1 cellular context compared by ENCODE assay signal in genomic region chr14:87994974-87995373, GRCh38.
TF ChIP-seq lines count a peak whose summit lies in the region.

No MANE protein-coding gene starts in this region.

TF ChIP-seq in GM12878, 131 proteins besides CTCF, POLR2A, EP300 and RAD21 (continued from another document and continues in another):
- TF ChIP-seq PKNOX1 (IDR thresholded peaks at IDR 0.05): peak; percentile 6; the same call in 1 of the 2 replicates
- TF ChIP-seq BACH1 (IDR thresholded peaks at IDR 0.05; ENCODE audit: borderline replicate concordance): no peak; the same call in 1 of the 2 replicates
- peak; percentile 73 for TF ChIP-seq SMAD1 (IDR thresholded peaks at IDR 0.05; ENCODE audit: low read depth, partially characterized antibody)
- no peak for TF ChIP-seq PAX8 (IDR thresholded peaks at IDR 0.05)
- TF ChIP-seq, protein P1, sequence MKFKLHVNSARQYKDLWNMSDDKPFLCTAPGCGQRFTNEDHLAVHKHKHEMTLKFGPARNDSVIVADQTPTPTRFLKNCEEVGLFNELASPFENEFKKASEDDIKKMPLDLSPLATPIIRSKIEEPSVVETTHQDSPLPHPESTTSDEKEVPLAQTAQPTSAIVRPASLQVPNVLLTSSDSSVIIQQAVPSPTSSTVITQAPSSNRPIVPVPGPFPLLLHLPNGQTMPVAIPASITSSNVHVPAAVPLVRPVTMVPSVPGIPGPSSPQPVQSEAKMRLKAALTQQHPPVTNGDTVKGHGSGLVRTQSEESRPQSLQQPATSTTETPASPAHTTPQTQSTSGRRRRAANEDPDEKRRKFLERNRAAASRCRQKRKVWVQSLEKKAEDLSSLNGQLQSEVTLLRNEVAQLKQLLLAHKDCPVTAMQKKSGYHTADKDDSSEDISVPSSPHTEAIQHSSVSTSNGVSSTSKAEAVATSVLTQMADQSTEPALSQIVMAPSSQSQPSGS (IDR thresholded peaks at IDR 0.05; ENCODE audit: low read length): peak; percentile 95
- peak; percentile 58 to 87; a peak in 3 of 4 replicates for TF ChIP-seq IKZF2 (IDR thresholded peaks at IDR 0.05)
- TF ChIP-seq JUNB (IDR thresholded peaks at IDR 0.05): peak; percentile 85
- TF ChIP-seq MEF2B (IDR thresholded peaks at IDR 0.05; ENCODE audit: partially characterized antibody, poor library complexity, severe bottlenecking): no peak
- TF ChIP-seq NR2C1 (IDR thresholded peaks at IDR 0.05): peak; percentile 18; the same call in 1 of the 2 replicates
- TF ChIP-seq, protein P2, sequence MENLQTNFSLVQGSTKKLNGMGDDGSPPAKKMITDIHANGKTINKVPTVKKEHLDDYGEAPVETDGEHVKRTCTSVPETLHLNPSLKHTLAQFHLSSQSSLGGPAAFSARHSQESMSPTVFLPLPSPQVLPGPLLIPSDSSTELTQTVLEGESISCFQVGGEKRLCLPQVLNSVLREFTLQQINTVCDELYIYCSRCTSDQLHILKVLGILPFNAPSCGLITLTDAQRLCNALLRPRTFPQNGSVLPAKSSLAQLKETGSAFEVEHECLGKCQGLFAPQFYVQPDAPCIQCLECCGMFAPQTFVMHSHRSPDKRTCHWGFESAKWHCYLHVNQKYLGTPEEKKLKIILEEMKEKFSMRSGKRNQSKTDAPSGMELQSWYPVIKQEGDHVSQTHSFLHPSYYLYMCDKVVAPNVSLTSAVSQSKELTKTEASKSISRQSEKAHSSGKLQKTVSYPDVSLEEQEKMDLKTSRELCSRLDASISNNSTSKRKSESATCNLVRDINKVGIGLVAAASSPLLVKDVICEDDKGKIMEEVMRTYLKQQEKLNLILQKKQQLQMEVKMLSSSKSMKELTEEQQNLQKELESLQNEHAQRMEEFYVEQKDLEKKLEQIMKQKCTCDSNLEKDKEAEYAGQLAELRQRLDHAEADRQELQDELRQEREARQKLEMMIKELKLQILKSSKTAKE (IDR thresholded peaks at IDR 0.05; ENCODE audit: low read depth, poor library complexity, severe bottlenecking): peak; percentile 63
- peak; percentile 89 for TF ChIP-seq MTA2 (IDR thresholded peaks at IDR 0.05; ENCODE audit: low read depth)
- TF ChIP-seq RUNX3 (IDR thresholded peaks at IDR 0.05; ENCODE audit: low read length): peak; percentile 91
- TF ChIP-seq, protein P3, sequence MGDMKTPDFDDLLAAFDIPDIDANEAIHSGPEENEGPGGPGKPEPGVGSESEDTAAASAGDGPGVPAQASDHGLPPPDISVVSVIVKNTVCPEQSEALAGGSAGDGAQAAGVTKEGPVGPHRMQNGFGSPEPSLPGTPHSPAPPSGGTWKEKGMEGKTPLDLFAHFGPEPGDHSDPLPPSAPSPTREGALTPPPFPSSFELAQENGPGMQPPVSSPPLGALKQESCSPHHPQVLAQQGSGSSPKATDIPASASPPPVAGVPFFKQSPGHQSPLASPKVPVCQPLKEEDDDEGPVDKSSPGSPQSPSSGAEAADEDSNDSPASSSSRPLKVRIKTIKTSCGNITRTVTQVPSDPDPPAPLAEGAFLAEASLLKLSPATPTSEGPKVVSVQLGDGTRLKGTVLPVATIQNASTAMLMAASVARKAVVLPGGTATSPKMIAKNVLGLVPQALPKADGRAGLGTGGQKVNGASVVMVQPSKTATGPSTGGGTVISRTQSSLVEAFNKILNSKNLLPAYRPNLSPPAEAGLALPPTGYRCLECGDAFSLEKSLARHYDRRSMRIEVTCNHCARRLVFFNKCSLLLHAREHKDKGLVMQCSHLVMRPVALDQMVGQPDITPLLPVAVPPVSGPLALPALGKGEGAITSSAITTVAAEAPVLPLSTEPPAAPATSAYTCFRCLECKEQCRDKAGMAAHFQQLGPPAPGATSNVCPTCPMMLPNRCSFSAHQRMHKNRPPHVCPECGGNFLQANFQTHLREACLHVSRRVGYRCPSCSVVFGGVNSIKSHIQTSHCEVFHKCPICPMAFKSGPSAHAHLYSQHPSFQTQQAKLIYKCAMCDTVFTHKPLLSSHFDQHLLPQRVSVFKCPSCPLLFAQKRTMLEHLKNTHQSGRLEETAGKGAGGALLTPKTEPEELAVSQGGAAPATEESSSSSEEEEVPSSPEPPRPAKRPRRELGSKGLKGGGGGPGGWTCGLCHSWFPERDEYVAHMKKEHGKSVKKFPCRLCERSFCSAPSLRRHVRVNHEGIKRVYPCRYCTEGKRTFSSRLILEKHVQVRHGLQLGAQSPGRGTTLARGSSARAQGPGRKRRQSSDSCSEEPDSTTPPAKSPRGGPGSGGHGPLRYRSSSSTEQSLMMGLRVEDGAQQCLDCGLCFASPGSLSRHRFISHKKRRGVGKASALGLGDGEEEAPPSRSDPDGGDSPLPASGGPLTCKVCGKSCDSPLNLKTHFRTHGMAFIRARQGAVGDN (IDR thresholded peaks at IDR 0.05): peak; percentile 86
- no peak for TF ChIP-seq TARDBP (IDR thresholded peaks at IDR 0.05; ENCODE audit: borderline replicate concordance)
- 0 out of 2 replicates have a peak, but pooled peaks have one; percentile 47 for TF ChIP-seq ZSCAN29 (IDR thresholded peaks at IDR 0.05)
- TF ChIP-seq IRF4 (IDR thresholded peaks at IDR 0.05; ENCODE audit: low read depth, low read length): peak; percentile 73
- peak; percentile 18 for TF ChIP-seq SP1 (IDR thresholded peaks at IDR 0.05; ENCODE audit: low read depth, low read length)
- no peak for TF ChIP-seq KAT2A (conservative IDR thresholded peaks at IDR 0.05; ENCODE audit: control insufficient read depth, low read depth, low read length)
- TF ChIP-seq RELA (IDR thresholded peaks at IDR 0.05; ENCODE audit: borderline replicate concordance, partially characterized antibody): peak; percentile 77
- peak; percentile 65 for TF ChIP-seq EED (IDR thresholded peaks at IDR 0.05; ENCODE audit: low read depth)
- no peak for TF ChIP-seq RB1 (IDR thresholded peaks at IDR 0.05; ENCODE audit: borderline replicate concordance)
- TF ChIP-seq WRNIP1 (IDR thresholded peaks at IDR 0.05; ENCODE audit: borderline replicate concordance, low read depth, low read length): no peak
- TF ChIP-seq IKZF1 (conservative IDR thresholded peaks at IDR 0.05): peak; percentile 78
- peak; percentile 59; the same call in 1 of the 2 replicates for TF ChIP-seq ZBED1 (IDR thresholded peaks at IDR 0.05; ENCODE audit: borderline replicate concordance)
- no peak; the same call in 1 of the 2 replicates for TF ChIP-seq GATAD2B (conservative IDR thresholded peaks at IDR 0.05; ENCODE audit: low read depth)
- peak; percentile 73; the same call in 1 of the 2 replicates for TF ChIP-seq NFIC (IDR thresholded peaks at IDR 0.05; ENCODE audit: low read depth, low read length)
- peak; percentile 62 for TF ChIP-seq GABPA (IDR thresholded peaks at IDR 0.05; ENCODE audit: low read depth)
- no peak for TF ChIP-seq NRF1 (conservative IDR thresholded peaks at IDR 0.05; ENCODE audit: low read depth, low read length)
- peak in 1 of 2 experiments; percentile 81; a peak in 2 of 4 replicates for TF ChIP-seq ETV6 (conservative IDR thresholded peaks at IDR 0.05 in 1 of 2, IDR thresholded peaks at IDR 0.05 in 1 of 2; ENCODE audit: borderline replicate concordance in 1 of 2, low read depth in 1 of 2)
- TF ChIP-seq, protein P4, sequence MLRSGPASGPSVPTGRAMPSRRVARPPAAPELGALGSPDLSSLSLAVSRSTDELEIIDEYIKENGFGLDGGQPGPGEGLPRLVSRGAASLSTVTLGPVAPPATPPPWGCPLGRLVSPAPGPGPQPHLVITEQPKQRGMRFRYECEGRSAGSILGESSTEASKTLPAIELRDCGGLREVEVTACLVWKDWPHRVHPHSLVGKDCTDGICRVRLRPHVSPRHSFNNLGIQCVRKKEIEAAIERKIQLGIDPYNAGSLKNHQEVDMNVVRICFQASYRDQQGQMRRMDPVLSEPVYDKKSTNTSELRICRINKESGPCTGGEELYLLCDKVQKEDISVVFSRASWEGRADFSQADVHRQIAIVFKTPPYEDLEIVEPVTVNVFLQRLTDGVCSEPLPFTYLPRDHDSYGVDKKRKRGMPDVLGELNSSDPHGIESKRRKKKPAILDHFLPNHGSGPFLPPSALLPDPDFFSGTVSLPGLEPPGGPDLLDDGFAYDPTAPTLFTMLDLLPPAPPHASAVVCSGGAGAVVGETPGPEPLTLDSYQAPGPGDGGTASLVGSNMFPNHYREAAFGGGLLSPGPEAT (IDR thresholded peaks at IDR 0.05; ENCODE audit: low read depth): peak; percentile 97
- no peak for TF ChIP-seq ELK1 (IDR thresholded peaks at IDR 0.05; ENCODE audit: low read depth, low read length)
- peak; percentile 92; the same call in 1 of the 2 replicates for TF ChIP-seq NBN (IDR thresholded peaks at IDR 0.05)
- TF ChIP-seq BHLHE40 (IDR thresholded peaks at IDR 0.05; ENCODE audit: borderline replicate concordance in 1 of 2, low read depth in 2 of 2, low read length in 1 of 2): peak; percentile 35 to 74; a peak in 2 of 4 replicates
- TF ChIP-seq RAD51 (IDR thresholded peaks at IDR 0.05): no peak
- TF ChIP-seq CREM (IDR thresholded peaks at IDR 0.05; ENCODE audit: low read depth): peak; percentile 98
- TF ChIP-seq NFXL1 (IDR thresholded peaks at IDR 0.05; ENCODE audit: borderline replicate concordance): no peak
- 0 out of 2 replicates have a peak, but pooled peaks have one; percentile 25 for TF ChIP-seq SPI1 (IDR thresholded peaks at IDR 0.05; ENCODE audit: borderline replicate concordance, insufficient read depth, low read depth, low read length)
- no peak for TF ChIP-seq HDGF (IDR thresholded peaks at IDR 0.05)
- no peak for TF ChIP-seq CBFB (IDR thresholded peaks at IDR 0.05; ENCODE audit: low read depth)
- TF ChIP-seq NFYA (IDR thresholded peaks at IDR 0.05; ENCODE audit: borderline replicate concordance, low read depth, low read length): no peak
- TF ChIP-seq DPF2 (IDR thresholded peaks at IDR 0.05): peak; percentile 71; the same call in 1 of the 2 replicates
- TF ChIP-seq PAX5 (IDR thresholded peaks at IDR 0.05; ENCODE audit: borderline replicate concordance, low read depth, low read length): peak; percentile 69; the same call in 1 of the 2 replicates
- peak; percentile 80 for TF ChIP-seq MLLT1 (IDR thresholded peaks at IDR 0.05)
- TF ChIP-seq SIX5 (IDR thresholded peaks at IDR 0.05; ENCODE audit: low read depth, low read length, severe bottlenecking): no peak
- TF ChIP-seq BCL11A (IDR thresholded peaks at IDR 0.05; ENCODE audit: low read depth, low read length): peak; percentile 76; the same call in 1 of the 2 replicates
- no peak for TF ChIP-seq LARP7 (IDR thresholded peaks at IDR 0.05)
- TF ChIP-seq ATF7 (IDR thresholded peaks at IDR 0.05; ENCODE audit: low read depth): peak; percentile 98
- peak; percentile 67; the same call in 1 of the 2 replicates for TF ChIP-seq NR2F1 (conservative IDR thresholded peaks at IDR 0.05)
- peak; percentile 64; the same call in 1 of the 2 replicates for TF ChIP-seq ZNF592 (IDR thresholded peaks at IDR 0.05)
- no peak for TF ChIP-seq TCF12 (IDR thresholded peaks at IDR 0.05; ENCODE audit: low read depth, low read length)
- peak; percentile 67; the same call in 1 of the 3 replicates for TF ChIP-seq POU2F2 (IDR thresholded peaks at IDR 0.05; ENCODE audit: borderline replicate concordance, low read depth, low read length)
- TF ChIP-seq SMAD5 (IDR thresholded peaks at IDR 0.05; ENCODE audit: low read depth): 0 out of 2 replicates have a peak, but pooled peaks have one; percentile 45
